In the genomic region with DNA sequence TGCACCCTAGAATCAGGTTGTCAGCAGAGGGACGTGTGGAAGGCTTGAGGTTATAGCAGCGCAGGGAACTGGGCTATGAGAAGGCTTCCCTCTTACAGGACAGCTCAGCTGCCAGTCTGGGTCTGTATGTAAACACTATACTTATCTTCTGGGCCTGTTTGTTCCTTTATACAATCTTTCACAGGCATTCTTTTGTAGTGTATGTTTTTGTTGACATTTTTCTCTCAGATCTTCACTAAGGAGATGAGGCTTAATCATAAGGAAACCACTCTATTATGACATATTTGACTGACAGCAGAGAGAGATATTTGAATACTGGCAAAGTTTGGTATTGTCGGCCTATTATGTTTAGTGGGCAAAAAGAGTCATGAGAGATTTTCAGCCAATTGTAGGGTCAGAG, we compare ENCODE assay signal across 9 cellular contexts. TPM values are rescaled to one million over a fixed set of nuclear protein-coding genes. Genes with fewer than 3 reads are reported as not detected.
DNase-seq lines count a peak whose midpoint lies in the region; ATAC-seq and TF ChIP-seq lines count a peak whose summit lies in the region.
"Had no signal": no experiment of that assay in that cellular context is flagged by ENCODE, and none has a peak within 500 bp of the region (broad histone marks: within the 10 kb centered on the region; RNA-seq: fewer than 3 reads in every experiment).

No MANE protein-coding gene starts in this region.

- ATAC-seq in right lobe of liver (no peak), upper lobe of left lung (ENCODE audit: low FRiP score in 2 of 2) (no peak)

- peak overlapping the region; percentile 99 for H3K4me3 Mint-ChIP-seq in activated naive CD4-positive, alpha-beta T cell treated with anti-CD3 and anti-CD28 coated beads, Interleukin-2, amount 10 ng/mL, durations not matched to agents 7 days and 5 days

- peaks cover 18% of the 10 kb centered on the region for H3K27me3 Mint-ChIP-seq in activated naive CD4-positive, alpha-beta T cell treated with anti-CD3 and anti-CD28 coated beads, Interleukin-2, amount 10 ng/mL, durations not matched to agents 7 days and 5 days

- CTCF ChIA-PET in activated naive CD4-positive, alpha-beta T cell treated with anti-CD3 and anti-CD28 coated beads, Interleukin-2, amount 10 ng/mL, durations not matched to agents 7 days and 5 days (lab: Charles Lee) = interaction anchor here (1.6 to 4.4 kb wide), 3 partner anchors 15 to 105 kb away, joined by 6 to 24 read pairs (median 20); no protein-coding TSS in a partner anchor

- H3K36me3 ChIP-seq in ascending aorta = no peaks in the 10 kb centered on the region
- H3K36me3 ChIP-seq in right lobe of liver = no peaks in the 10 kb centered on the region
- H3K36me3 ChIP-seq in upper lobe of left lung = peaks cover 0 to 3% (median 0%) of the 10 kb centered on the region in 4 donors

- H3K4me3 ChIP-seq in ascending aorta (peak overlapping the region; percentile 66 to 92), right lobe of liver (peak overlapping the region; percentile 80 to 94 (median 93)), upper lobe of left lung (peak overlapping the region; percentile 74 to 86 (median 82))

- TF ChIP-seq EP300 in upper lobe of left lung (IDR thresholded peaks at IDR 0.05) = no peak

- TF ChIP-seq CTCF in ascending aorta (IDR thresholded peaks at IDR 0.05) = no peak
- TF ChIP-seq CTCF in right lobe of liver (IDR thresholded peaks at IDR 0.05) = no peak
- no peak for TF ChIP-seq CTCF in upper lobe of left lung (IDR thresholded peaks at IDR 0.05)

- H3K9me3 Mint-ChIP-seq in activated naive CD4-positive, alpha-beta T cell treated with anti-CD3 and anti-CD28 coated beads, Interleukin-2, amount 10 ng/mL, durations not matched to agents 7 days and 5 days = no peaks in the 10 kb centered on the region

- H3K9me3 ChIP-seq in ascending aorta = no peaks in the 10 kb centered on the region
- no peaks in the 10 kb centered on the region for H3K9me3 ChIP-seq in right lobe of liver
- H3K9me3 ChIP-seq in upper lobe of left lung = no peaks in the 10 kb centered on the region

- DNase-seq in activated naive CD4-positive, alpha-beta T cell treated with anti-CD3 and anti-CD28 coated beads, Interleukin-2, amount 10 ng/mL, durations not matched to agents 7 days and 5 days = no peak
- no peak for DNase-seq in activated naive CD4-positive, alpha-beta T cell (lab: John Stamatoyannopoulos, UW)
- DNase-seq in ascending aorta (ENCODE audit: low spot score in 2 of 2) = no peak
- DNase-seq in right lobe of liver = no peak
- peak in 1 of 2 donors; percentile 32 for DNase-seq in upper lobe of left lung
- DNase-seq in NCI-H526 treated with DMSO at 0.1 percent for 48 hours (lab: John Stamatoyannopoulos, UW) = no peak
- DNase-seq in COLO829 (ENCODE audit: low spot score) = no peak
- DNase-seq in GM19238 (ENCODE audit: insufficient read length, low spot score) = no peak

- H3K27me3 ChIP-seq in ascending aorta = no peaks in the 10 kb centered on the region
- H3K27me3 ChIP-seq in right lobe of liver = no peaks in the 10 kb centered on the region
- peaks cover 0 to 2% (median 0%) of the 10 kb centered on the region in 4 donors for H3K27me3 ChIP-seq in upper lobe of left lung

- H3K27ac Mint-ChIP-seq in activated naive CD4-positive, alpha-beta T cell treated with anti-CD3 and anti-CD28 coated beads, Interleukin-2, amount 10 ng/mL, durations not matched to agents 7 days and 5 days = peak overlapping the region; percentile 92

- intact Hi-C loops in ascending aorta (cut with DNase I) = no loop called here
- intact Hi-C loops in right lobe of liver (cut with DNase I) = no loop called here

- WGBS in right lobe of liver (ENCODE audit: insufficient coverage, low coverage, low lambda C conversion rate, missing lambda C conversion rate) = 6% methylated on average over 3 of the region's 3 CpGs
- WGBS in upper lobe of left lung, 2 donors = 22 to 23% methylated on average over 3 of the region's 3 CpGs

- H3K4me1 ChIP-seq in ascending aorta (peaks cover 8 to 21% of the 10 kb centered on the region in 2 donors), right lobe of liver (peaks cover 0 to 41% (median 14%) of the 10 kb centered on the region in 4 donors), upper lobe of left lung (peaks cover 44 to 60% (median 46%) of the 10 kb centered on the region in 4 donors)

- TF ChIP-seq POLR2A in right lobe of liver (IDR thresholded peaks at IDR 0.05) (no peak), upper lobe of left lung (IDR thresholded peaks at IDR 0.05) (no peak)

- H3K36me3 Mint-ChIP-seq in activated naive CD4-positive, alpha-beta T cell treated with anti-CD3 and anti-CD28 coated beads, Interleukin-2, amount 10 ng/mL, durations not matched to agents 7 days and 5 days = peaks cover 34% of the 10 kb centered on the region

- H3K4me1 Mint-ChIP-seq in activated naive CD4-positive, alpha-beta T cell treated with anti-CD3 and anti-CD28 coated beads, Interleukin-2, amount 10 ng/mL, durations not matched to agents 7 days and 5 days = peaks cover 50% of the 10 kb centered on the region

- H3K27ac ChIP-seq in ascending aorta (peak overlapping the region; percentile 85 to 90), right lobe of liver (peak overlapping the region; percentile 57 to 71 (median 64)), upper lobe of left lung (peak overlapping the region in 2 of 4 donors; percentile 91 to 93)

RNA-seq across cellular contexts. Expression of a gene that starts 0.9 kb away (rescaled TPM):
- 56.0 TPM for total RNA-seq in ascending aorta
- 10 to 100 TPM; 22.6 to 27.2 (median 23.7) TPM for total RNA-seq in right lobe of liver
- total RNA-seq in upper lobe of left lung = 10 to 100 TPM; 36.7 to 59.7 (median 44.4) TPM

RNA-seq across cellular contexts. Expression of a gene that starts 4.9 kb away (rescaled TPM):
- not detected for total RNA-seq in ascending aorta
- total RNA-seq in right lobe of liver = not detected
- under 1 TPM in 1 of 6 donors, not detected in 5; 0.61 TPM for total RNA-seq in upper lobe of left lung
- total RNA-seq: T-helper 1 cell treated with Interleukin-12 subunit alpha and Interleukin-12 subunit beta and Interleukin-4 antibody, amounts not matched to agents 30 ng/mL and 1 ng/mL, for 36 hours had no signal

RNA-seq across cellular contexts. Expression of a gene that starts 20.2 kb away (rescaled TPM):
- total RNA-seq in ascending aorta = not detected
- total RNA-seq in right lobe of liver = not detected
- total RNA-seq in upper lobe of left lung = 1 to 10 TPM in 2 of 6 donors, under 1 TPM in 1, not detected in 3; 0.46 to 2.7 (median 1.1) TPM
- total RNA-seq: T-helper 1 cell treated with Interleukin-12 subunit alpha and Interleukin-12 subunit beta and Interleukin-4 antibody, amounts not matched to agents 30 ng/mL and 1 ng/mL, for 36 hours had no signal
